In genomic region chr20:19361801-19362200, GRCh38 we compare ENCODE assay signal across 10 cellular contexts.
"Had no signal": no experiment of that assay in that cellular context is flagged by ENCODE, and none has a peak within 500 bp of the region (broad histone marks: within the 10 kb centered on the region; RNA-seq: fewer than 3 reads in every experiment).

No MANE protein-coding gene starts in this region.

- H3K4me1 ChIP-seq: HAP-1 had no signal

- H3K4me3 ChIP-seq: GM23248, HAP-1, K562 had no signal

- FAIRE-seq: K562 had no signal

- H2AFZ ChIP-seq: GM23248 had no signal

- ATAC-seq: HCT116, K562 had no signal

- H3K9ac ChIP-seq: GM23248 had no signal

- DNase-seq: GM23248, GOT3, H7, HFFc6, IMR-90, KG1 had no signal

- H3K27ac ChIP-seq: GM23248, HL-60 had no signal

- H3K9me3 ChIP-seq: HAP-1 had no signal

- H3K36me3 ChIP-seq: HAP-1 had no signal
